Comparison of ENCODE assay signal across 26 cellular contexts in genomic region chr7:7138897-7139296, GRCh38.
"Had no signal": no experiment of that assay in that cellular context is flagged by ENCODE, and none has a peak within 500 bp of the region (broad histone marks: within the 10 kb centered on the region; RNA-seq: fewer than 3 reads in every experiment).

No MANE protein-coding gene starts in this region.

- FAIRE-seq: endothelial cell of umbilical vein, islet of Langerhans had no signal

- DNase-seq: dermis blood vessel endothelial cell; effector memory CD4-positive, alpha-beta T cell; foreskin keratinocyte; glutamatergic neuron; heart right ventricle; hippocampal formation; left cardiac atrium; left ventricle myocardium superior; natural killer cell; occipital lobe; ovary; posterior cingulate gyrus; psoas muscle; right cardiac atrium; sigmoid colon; stimulated activated CD4-positive, alpha-beta T cell treated with anti-CD3 and anti-CD28 coated beads, Interleukin-2, amount 100 ng/mL, for 24 hours; stimulated activated CD4-positive, alpha-beta T cell treated with anti-CD3 and anti-CD28 coated beads, Interleukin-4, amount 100 ng/mL, for 24 hours; stimulated activated naive CD8-positive, alpha-beta T cell treated with anti-CD3 and anti-CD28 coated beads, Interleukin-15, Interleukin-2, amounts not matched to agents 100 U/mL and 50 U/mL, for 24 hours; substantia nigra; testis; tibial artery; upper lobe of left lung had no signal

- ATAC-seq: foreskin keratinocyte; gastroesophageal sphincter; heart right ventricle; left cardiac atrium; left ventricle myocardium superior; natural killer cell; psoas muscle; right cardiac atrium; stimulated activated memory B cell treated with anti-CD40 and anti-IgM and Interleukin-4, amounts not matched to agents 10 μg/mL and 1 μg/mL and 100 μg/mL, for 72 hours; stimulated activated naive CD8-positive, alpha-beta T cell treated with anti-CD3 and anti-CD28 coated beads, Interleukin-15, Interleukin-2, amounts not matched to agents 100 U/mL and 50 U/mL, for 24 hours had no signal
